Comparison of ENCODE assay signal across 8 cellular contexts in the genomic region with DNA sequence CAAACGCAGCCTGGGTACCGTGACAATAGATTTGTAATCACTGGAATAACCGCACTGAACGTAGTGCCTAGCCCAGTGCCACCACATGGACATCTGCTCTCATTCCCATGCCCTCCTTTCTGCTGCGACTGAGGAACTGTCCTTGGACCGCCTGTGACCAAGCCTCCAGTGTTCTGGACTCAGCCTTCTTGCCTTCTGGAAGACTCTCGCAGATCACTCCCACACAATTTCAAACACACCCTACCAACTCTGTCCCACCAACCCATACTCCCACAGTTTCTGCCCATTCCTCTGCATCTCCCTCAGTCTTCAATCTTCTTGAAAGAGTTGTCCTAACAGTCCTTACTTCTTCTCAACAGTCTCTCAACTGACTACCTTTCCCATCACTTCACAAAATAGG. TPM values are rescaled to one million over a fixed set of nuclear protein-coding genes. Genes with fewer than 3 reads are reported as not detected.
DNase-seq lines count a peak whose midpoint lies in the region; ATAC-seq and TF ChIP-seq lines count a peak whose summit lies in the region.

No MANE protein-coding gene starts in this region.

- BruUV-seq in HCT116 (replicated peaks; lab: Mats Ljungman, UMichigan): no TSS peak

- H3K9me3 ChIP-seq in DOHH2 (ENCODE audit: control insufficient read depth, insufficient read depth, low read length): no peaks in the 10 kb centered on the region
- no peaks in the 10 kb centered on the region for H3K9me3 ChIP-seq in HCT116 (ENCODE audit: control insufficient read depth in 1 of 2, insufficient read depth in 1 of 2, low read depth in 1 of 2, low read length in 2 of 2)
- no peaks in the 10 kb centered on the region for H3K9me3 ChIP-seq in SK-N-SH

- no peaks in the 10 kb centered on the region for H3K9me3 Mint-ChIP-seq in endothelial cell (ENCODE audit: unreplicated experiment)

- TF ChIP-seq RAD21 in HCT116 (IDR thresholded peaks at IDR 0.05; ENCODE audit: low read depth) (no peak), SK-N-SH (IDR thresholded peaks at IDR 0.05; ENCODE audit: low read length) (no peak)

- H3K27ac ChIP-seq in DOHH2 (ENCODE audit: low read depth, low read length) (no peak overlapping the region), HCT116 (ENCODE audit: low read depth, low read length) (no peak overlapping the region), SK-N-SH (ENCODE audit: low read depth in 2 of 2, low read length in 1 of 2) (peak overlapping the region; percentile 3 to 88; a peak in 2 of 4 replicates)

- peak overlapping the region; percentile 77 for H3K4me2 ChIP-seq in DOHH2 (ENCODE audit: low read length)
- peak overlapping the region; percentile 84 for H3K4me2 ChIP-seq in HCT116 (ENCODE audit: low read length)
- peak overlapping the region; percentile 97 for H3K4me2 ChIP-seq in SK-N-SH

- H3K4me1 ChIP-seq in DOHH2 (ENCODE audit: control insufficient read depth, low read length) (peaks cover 41% of the 10 kb centered on the region), HCT116 (ENCODE audit: control insufficient read depth in 1 of 2, insufficient read depth in 2 of 2, low read length in 2 of 2) (peaks cover 16 to 40% of the 10 kb centered on the region in 2 experiments), SK-N-SH (ENCODE audit: control insufficient read depth in 1 of 2, insufficient read depth in 2 of 2, low read depth in 1 of 2, low read length in 1 of 2) (peaks cover 12 to 20% of the 10 kb centered on the region in 2 experiments; a peak in 3 of 4 replicates)

- TF ChIP-seq CTCF in DOHH2 (IDR thresholded peaks at IDR 0.05; ENCODE audit: low read depth, low read length, poor library complexity, severe bottlenecking) (no peak), HCT116 (IDR thresholded peaks at IDR 0.05 in 2 of 3, conservative IDR thresholded peaks at IDR 0.05 in 1 of 3; ENCODE audit: borderline replicate concordance in 1 of 3, insufficient read depth in 1 of 3, low read depth in 2 of 3, low read length in 2 of 3) (no peak), SK-N-SH (IDR thresholded peaks at IDR 0.05) (no peak), endothelial cell (IDR thresholded peaks at IDR 0.05; ENCODE audit: unreplicated experiment) (no peak), retinal pigment epithelial cell (conservative IDR thresholded peaks at IDR 0.05; ENCODE audit: low read depth, low read length) (no peak), GM20000 (IDR thresholded peaks at IDR 0.05; ENCODE audit: extremely low read depth, missing control alignments) (no peak)

- TF ChIP-seq POLR2A in HCT116 (IDR thresholded peaks at IDR 0.05; ENCODE audit: borderline replicate concordance, extremely low read depth, insufficient read depth, insufficient read length): no peak

- 90% methylated on average over 6 of the region's 7 CpGs for WGBS in SK-N-SH (ENCODE audit: low lambda C conversion rate)

- peak overlapping the region; percentile 93 for H3K4me3 ChIP-seq in DOHH2 (ENCODE audit: low read length)
- H3K4me3 ChIP-seq in HCT116 (replicated peaks in 1 of 2; ENCODE audit: low read depth in 1 of 2, low read length in 2 of 2): peak overlapping the region in 1 of 2 experiments; percentile 86; a peak in 1 of 4 replicates
- peak overlapping the region; percentile 88 to 92 for H3K4me3 ChIP-seq in SK-N-SH (ENCODE audit: low read depth in 2 of 2, low read length in 1 of 2)
- peak overlapping the region; percentile 71 for H3K4me3 ChIP-seq in retinal pigment epithelial cell (ENCODE audit: low read length)

- no peaks in the 10 kb centered on the region for H3K9me2 ChIP-seq in DOHH2 (replicated peaks; ENCODE audit: control insufficient read depth, low read length)
- H3K9me2 ChIP-seq in HCT116 (ENCODE audit: insufficient read depth): no peaks in the 10 kb centered on the region
- no peaks in the 10 kb centered on the region for H3K9me2 ChIP-seq in SK-N-SH

- H3K36me3 ChIP-seq in DOHH2 (ENCODE audit: control insufficient read depth, low read length): peaks cover 2% of the 10 kb centered on the region; the same call in 1 of the 2 replicates
- peaks cover 0 to 6% of the 10 kb centered on the region in 2 experiments; a peak in 1 of 4 replicates for H3K36me3 ChIP-seq in HCT116 (ENCODE audit: control insufficient read depth in 1 of 2, insufficient read depth in 2 of 2, low read length in 2 of 2)
- H3K36me3 ChIP-seq in SK-N-SH (replicated peaks in 1 of 2; ENCODE audit: control insufficient read depth in 1 of 2, insufficient read depth in 2 of 2, low read length in 1 of 2): peaks cover 0 to 16% of the 10 kb centered on the region in 2 experiments

- no peak overlapping the region for H3K27ac Mint-ChIP-seq in endothelial cell (ENCODE audit: unreplicated experiment)

- intact Hi-C loops in HCT116 (cut with micrococcal nuclease): no loop called here

- H4K20me1 ChIP-seq in DOHH2 (ENCODE audit: control insufficient read depth, insufficient read depth, low read depth, low read length): no peaks in the 10 kb centered on the region; the same call in 1 of the 2 replicates
- H4K20me1 ChIP-seq in HCT116 (ENCODE audit: insufficient read depth): peaks cover 3% of the 10 kb centered on the region; the same call in 1 of the 2 replicates
- H4K20me1 ChIP-seq in SK-N-SH (ENCODE audit: insufficient read depth): peaks cover 59% of the 10 kb centered on the region

- POLR2A ChIA-PET in HCT116 (lab: Charles Lee) (no interaction called here), SK-N-SH (lab: Yijun Ruan, JAX) (no interaction called here)

- H3F3A ChIP-seq in DOHH2 (ENCODE audit: control insufficient read depth, insufficient read depth) (no peaks in the 10 kb centered on the region), SK-N-SH (replicated peaks; ENCODE audit: insufficient read depth) (peaks cover 13% of the 10 kb centered on the region)

- RAD21 ChIA-PET in HCT116 (lab: Charles Lee; ENCODE audit: low non-redundant PET in 1 of 2, low total read pairs in 2 of 2, uncharacterized antibody in 2 of 2, unreplicated experiment in 2 of 2): no interaction called here

- H3K27me3 Mint-ChIP-seq in endothelial cell (ENCODE audit: unreplicated experiment): no peaks in the 10 kb centered on the region

- peaks cover 54% of the 10 kb centered on the region for H3K79me2 ChIP-seq in DOHH2 (ENCODE audit: control insufficient read depth, low read length)
- peaks cover 70% of the 10 kb centered on the region for H3K79me2 ChIP-seq in HCT116 (ENCODE audit: insufficient read depth, low read length)
- H3K79me2 ChIP-seq in SK-N-SH (ENCODE audit: insufficient read depth): peaks cover 69% of the 10 kb centered on the region

- CTCF ChIA-PET in HCT116 (lab: Charles Lee) (no interaction called here), SK-N-SH (lab: Yijun Ruan, JAX) (no interaction called here)

- no peak for ATAC-seq in HCT116

- DNase-seq in HCT116 (ENCODE audit: low read depth, low spot score) (no peak), SK-N-SH (no peak), endothelial cell (ENCODE audit: low spot score) (no peak), retinal pigment epithelial cell (ENCODE audit: low read depth) (no peak), GM20000 (ENCODE audit: low spot score) (no peak), SKM-1 (lab: John Stamatoyannopoulos, UW; ENCODE audit: unreplicated experiment) (no peak), 8988T (no peak)

- peaks cover 31% of the 10 kb centered on the region for H3K4me1 Mint-ChIP-seq in endothelial cell (ENCODE audit: unreplicated experiment)

- peaks cover 5% of the 10 kb centered on the region for H3K36me3 Mint-ChIP-seq in endothelial cell (ENCODE audit: low read depth, unreplicated experiment)

- H3K27me3 ChIP-seq in DOHH2 (ENCODE audit: control insufficient read depth, low read length) (no peaks in the 10 kb centered on the region), HCT116 (ENCODE audit: insufficient read depth, low read length) (no peaks in the 10 kb centered on the region), SK-N-SH (ENCODE audit: insufficient read depth) (no peaks in the 10 kb centered on the region)

- no peak overlapping the region for H3K9ac ChIP-seq in HCT116 (ENCODE audit: low read length)
- H3K9ac ChIP-seq in SK-N-SH: peak overlapping the region; percentile 93; the same call in 1 of the 2 replicates

- TF ChIP-seq EP300 in SK-N-SH (IDR thresholded peaks at IDR 0.05; ENCODE audit: borderline replicate concordance in 1 of 2, low read depth in 1 of 2, low read length in 1 of 2): no peak

- H2AFZ ChIP-seq in HCT116 (ENCODE audit: low read depth, low read length, poor library complexity, severe bottlenecking) (no peak overlapping the region), SK-N-SH (ENCODE audit: low read depth) (no peak overlapping the region)

- H3K4me3 Mint-ChIP-seq in endothelial cell (ENCODE audit: unreplicated experiment): peak overlapping the region; percentile 93

TF ChIP-seq in HCT116, 20 proteins besides CTCF, POLR2A, EP300 and RAD21 (continues in another document):
- TF ChIP-seq CBX3 (IDR thresholded peaks at IDR 0.05; ENCODE audit: low read depth): no peak
- no peak for TF ChIP-seq EZH2 (IDR thresholded peaks at IDR 0.05)
- TF ChIP-seq, protein P1, sequence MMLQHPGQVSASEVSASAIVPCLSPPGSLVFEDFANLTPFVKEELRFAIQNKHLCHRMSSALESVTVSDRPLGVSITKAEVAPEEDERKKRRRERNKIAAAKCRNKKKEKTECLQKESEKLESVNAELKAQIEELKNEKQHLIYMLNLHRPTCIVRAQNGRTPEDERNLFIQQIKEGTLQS (IDR thresholded peaks at IDR 0.05): no peak
- no peak for TF ChIP-seq FOSL1 (IDR thresholded peaks at IDR 0.05; ENCODE audit: low read depth)
- TF ChIP-seq ELF1 (IDR thresholded peaks at IDR 0.05; ENCODE audit: borderline replicate concordance, low read depth): no peak
- no peak for TF ChIP-seq JUND (IDR thresholded peaks at IDR 0.05)

TF ChIP-seq in SK-N-SH, 30 proteins besides CTCF, POLR2A, EP300 and RAD21:
- TF ChIP-seq RFX5 (IDR thresholded peaks at IDR 0.05; ENCODE audit: low read length): no peak
- TF ChIP-seq SIN3A (IDR thresholded peaks at IDR 0.05; ENCODE audit: borderline replicate concordance, low read depth, low read length): peak; percentile 11; the same call in 1 of the 2 replicates

RNA-seq across cellular contexts. Expression of a gene that starts 2.1 kb away (rescaled TPM):
- total RNA-seq in HCT116 (2021; ENCODE audit: unreplicated experiment) (40.2 TPM), endothelial cell (ENCODE audit: unreplicated experiment) (32.0 TPM)
- polyA plus RNA-seq in HCT116 (2012): 17.1 and 20.1 TPM in 2 replicates
- polyA plus RNA-seq in SK-N-SH (2012; rRNA removed): 15.3 and 22.9 TPM in 2 replicates
- 16.2 and 16.3 TPM in 2 replicates for polyA plus RNA-seq in SK-N-SH (2012; cell fraction: cytosol; rRNA removed)
- polyA plus RNA-seq in SK-N-SH (2012; cell fraction: nucleus; rRNA removed): 21.2 and 33.8 TPM in 2 replicates

RNA-seq across cellular contexts. Expression of a gene that starts 53.7 kb away (rescaled TPM):
- total RNA-seq in HCT116 (2021; ENCODE audit: unreplicated experiment) (57.8 TPM), endothelial cell (ENCODE audit: unreplicated experiment) (47.1 TPM)
- polyA plus RNA-seq in HCT116 (2012): 22.7 and 29.4 TPM in 2 replicates
- polyA plus RNA-seq in SK-N-SH (2012; rRNA removed): 38.4 and 42.2 TPM in 2 replicates
- polyA plus RNA-seq in SK-N-SH (2012; cell fraction: cytosol; rRNA removed): 32.3 and 33.0 TPM in 2 replicates
- polyA plus RNA-seq in SK-N-SH (2012; cell fraction: nucleus; rRNA removed): 46.7 and 77.4 TPM in 2 replicates

Comparison
In these comparisons a context has a peak if more than half of its experiments do, and no peak if none do; other contexts are left out.
1. H3K27ac ChIP-seq: peak in SK-N-SH (2 of 2); none in DOHH2 (single experiment) and HCT116 (single experiment).
2. Peak in every context shown above with its lines, with median percentiles within 50 percentile points of each other: H3K4me2 ChIP-seq.